Comparison of ENCODE assay signal across 1 cellular context in the genomic region with DNA sequence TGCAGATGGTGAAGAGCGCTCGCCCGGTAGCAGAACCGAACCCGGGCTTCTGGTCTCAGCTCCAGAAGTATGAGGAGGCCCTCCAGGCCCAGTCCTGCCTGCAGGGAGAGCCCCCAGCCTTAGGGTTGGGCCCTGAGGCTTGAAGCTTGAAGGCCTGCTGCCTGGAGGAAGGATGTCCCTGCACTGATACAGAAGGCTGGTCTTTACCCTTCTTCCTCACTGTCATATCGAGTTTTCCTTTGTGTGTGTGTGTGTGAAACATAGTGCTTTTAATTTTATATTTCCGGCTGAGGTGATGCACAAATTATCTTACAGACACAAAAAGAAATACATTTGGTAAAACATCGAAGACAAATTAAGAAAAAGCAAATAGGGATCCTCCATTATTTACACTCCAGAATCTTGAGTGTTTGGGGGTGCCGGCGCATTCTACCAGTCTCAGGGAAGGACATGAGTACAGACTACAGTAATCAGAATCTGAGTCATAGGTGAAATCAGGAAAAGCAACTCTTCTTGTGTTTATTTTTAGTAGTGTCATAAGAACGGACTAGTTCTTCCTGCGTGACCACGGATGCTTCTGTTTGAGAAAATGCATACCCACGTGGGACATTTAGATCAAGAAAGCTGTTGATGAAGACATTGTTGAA.
TF ChIP-seq lines count a peak whose summit lies in the region.

No MANE protein-coding gene starts in this region.

TF ChIP-seq in endothelial cell of umbilical vein, 7 proteins besides CTCF, POLR2A, EP300 and RAD21:
- TF ChIP-seq FOS (IDR thresholded peaks at IDR 0.05; ENCODE audit: borderline replicate concordance, insufficient read depth, low read length) (peak; percentile 65), GATA2 (IDR thresholded peaks at IDR 0.05; ENCODE audit: insufficient read depth, insufficient read length, low read depth, low read length) (no peak)
